23 cellular contexts compared by ENCODE assay signal in the genomic region with DNA sequence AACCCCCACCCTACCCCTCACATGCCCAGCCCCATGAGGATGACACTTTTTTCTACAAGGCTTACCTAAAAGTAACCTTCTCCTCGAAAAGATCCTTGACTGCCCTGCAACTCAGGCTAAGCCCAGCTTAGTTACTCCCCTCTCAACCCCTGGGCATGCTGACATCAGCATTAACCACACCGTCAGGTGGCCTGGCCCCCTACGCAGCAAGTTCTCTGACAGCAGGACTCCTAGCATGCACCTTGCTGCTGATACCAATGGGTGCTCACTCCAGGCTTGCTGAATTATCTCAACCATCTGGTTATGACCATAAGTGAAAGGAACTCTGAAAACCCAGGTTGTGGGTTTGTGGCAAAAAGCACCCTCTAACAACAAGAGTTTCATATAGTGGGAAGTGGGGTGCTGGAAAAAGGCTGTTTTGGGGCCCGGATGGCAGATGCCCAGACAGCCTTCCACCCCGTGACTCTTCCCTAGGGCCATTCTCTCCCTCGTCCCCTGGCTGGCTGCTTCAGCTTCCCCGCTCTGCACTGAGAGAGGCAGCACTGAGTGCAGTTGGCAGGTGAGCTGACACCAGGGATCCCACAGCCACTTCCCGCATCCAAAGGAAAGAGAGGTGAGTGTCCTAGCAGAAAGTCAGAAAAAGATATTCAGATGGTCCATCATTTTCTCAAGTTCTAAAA.
"Had no signal": no experiment of that assay in that cellular context is flagged by ENCODE, and none has a peak within 500 bp of the region (broad histone marks: within the 10 kb centered on the region; RNA-seq: fewer than 3 reads in every experiment).

No MANE protein-coding gene starts in this region.

- H3K4me3 ChIP-seq: ascending aorta, body of pancreas had no signal

- H3K27ac ChIP-seq: ascending aorta, body of pancreas had no signal

- FAIRE-seq: TTC549 had no signal

- ATAC-seq: activated CD4-positive, CD25-positive, alpha-beta regulatory T cell treated with anti-CD3 and anti-CD28 coated beads, Interleukin-2, amount 50 U/mL, for 24 hours; activated CD8-positive, alpha-beta T cell treated with anti-CD3 and anti-CD28 coated beads for 36 hours; activated naive CD4-positive, alpha-beta T cell treated with anti-CD3 and anti-CD28 coated beads, Interleukin-2, amount 50 U/mL, for 72 hours; activated naive CD8-positive, alpha-beta T cell treated with anti-CD3 and anti-CD28 coated beads, Interleukin-2, amount 50 U/mL, for 24 hours; body of pancreas; T-cell had no signal

- H3K4me1 ChIP-seq: ascending aorta had no signal

- H3K9me3 ChIP-seq: ascending aorta, body of pancreas had no signal

- DNase-seq: activated CD4-positive, alpha-beta T cell treated with anti-CD3 and anti-CD28 coated beads for 4 hours; activated CD8-positive, alpha-beta T cell treated with anti-CD3 and anti-CD28 coated beads for 36 hours; activated effector memory CD4-positive, alpha-beta T cell treated with Interleukin-2 at 50 U/mL for 16 hours; activated naive CD4-positive, alpha-beta T cell; activated naive CD8-positive, alpha-beta T cell treated with anti-CD3 and anti-CD28 coated beads, Interleukin-2, amount 50 U/mL, for 24 hours; activated T-cell treated with anti-CD3 and anti-CD28 coated beads, Interleukin-2, amount 50 U/mL, for 24 hours; amniotic stem cell; body of pancreas; Kasumi-1; NCI-H146; NCI-H187 treated with DMSO at 0.1 percent for 48 hours; NCI-H2171; NCI-H2227 treated with DMSO at 0.1 percent for 48 hours; NCI-H446 treated with DMSO at 0.1 percent for 48 hours; NCI-H524 treated with DMSO at 0.1 percent for 48 hours; NCI-H774; SIG-M5; T-cell; T1000 had no signal

- H3K27me3 ChIP-seq: ascending aorta, body of pancreas had no signal
